Comparison of ENCODE assay signal across 10 cellular contexts in the genomic region with DNA sequence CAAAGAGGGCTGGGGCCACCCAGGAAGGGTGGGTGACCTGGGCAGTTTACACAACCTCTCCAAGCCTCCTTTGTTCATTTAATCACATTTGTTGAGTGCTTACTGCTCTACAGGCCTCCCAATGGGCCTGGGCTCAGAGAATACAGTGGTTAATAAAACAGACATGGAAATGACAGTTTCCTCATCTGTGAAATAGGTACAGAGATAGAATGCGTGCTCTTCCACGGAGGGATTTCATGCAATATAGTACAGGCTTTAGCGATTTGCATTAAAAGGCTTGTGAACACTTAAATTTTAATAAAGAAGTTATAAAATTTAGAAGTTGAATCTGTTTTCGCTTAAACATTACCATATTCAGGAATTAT. TPM values are rescaled to one million over a fixed set of nuclear protein-coding genes. Genes with fewer than 3 reads are reported as not detected.
A peak's percentile ranks its signal among the peaks of the same experiment; 100 is the strongest.
DNase-seq lines count a peak whose midpoint lies in the region; FAIRE-seq and TF ChIP-seq lines count a peak whose summit lies in the region.
"Had no signal": no experiment of that assay in that cellular context is flagged by ENCODE, and none has a peak within 500 bp of the region (broad histone marks: within the 10 kb centered on the region; RNA-seq: fewer than 3 reads in every experiment).

No MANE protein-coding gene starts in this region.

- H3K4me1 Mint-ChIP-seq in nephron progenitor cell, result peaks cover 11% of the 10 kb centered on the region

- WGBS in spleen, 5 donors, result 91 to 96% (median 92%) methylated on average over 4 of the region's 4 CpGs

- no peak for TF ChIP-seq POLR2A in spleen (IDR thresholded peaks at IDR 0.05)

- no peaks in the 10 kb centered on the region for H4K20me1 ChIP-seq in BLaER1

- intact Hi-C loops in colonic mucosa (cut with DNase I) (no loop called here), spleen (cut with DNase I; ENCODE audit: low total_unique reads) (no loop called here)

- H3K36me3 ChIP-seq in BLaER1 (peaks cover 8% of the 10 kb centered on the region), HUES6 (ENCODE audit: control insufficient read depth, insufficient read depth, low read length) (peaks cover under 1% of the 10 kb centered on the region; the same call in 1 of the 2 replicates), colonic mucosa (no peaks in the 10 kb centered on the region), spleen (no peaks in the 10 kb centered on the region)

- H3K4me3 Mint-ChIP-seq in nephron progenitor cell, result peak overlapping the region; percentile 81

- TF ChIP-seq CTCF in colonic mucosa (IDR thresholded peaks at IDR 0.05) (no peak), nephron progenitor cell (IDR thresholded peaks at IDR 0.05) (no peak), spleen (IDR thresholded peaks at IDR 0.05 in 8 of 11, conservative IDR thresholded peaks at IDR 0.05 in 3 of 11) (no peak)

- 0 out of 2 replicates have a peak, but pooled peaks cover 4% of the 10 kb centered on the region for H3K27me3 ChIP-seq in BLaER1
- H3K27me3 ChIP-seq in HUES6 (ENCODE audit: control insufficient read depth, insufficient read depth, low read length), result peaks cover 15% of the 10 kb centered on the region
- H3K27me3 ChIP-seq in colonic mucosa, result peaks cover 3% of the 10 kb centered on the region
- H3K27me3 ChIP-seq in spleen (replicated peaks in 1 of 7), result peaks cover 0 to 72% (median 27%) of the 10 kb centered on the region in 7 donors

- peaks cover 29% of the 10 kb centered on the region for H3K4me1 ChIP-seq in BLaER1
- H3K4me1 ChIP-seq in HUES6 (ENCODE audit: control insufficient read depth, insufficient read depth, low read length), result peaks cover 17% of the 10 kb centered on the region; the same call in 1 of the 2 replicates
- no peaks in the 10 kb centered on the region for H3K4me1 ChIP-seq in colonic mucosa
- H3K4me1 ChIP-seq in spleen, result peaks cover 0 to 18% (median 14%) of the 10 kb centered on the region in 6 donors

- no peak overlapping the region for H3K27ac Mint-ChIP-seq in nephron progenitor cell

- no peaks in the 10 kb centered on the region for H3K36me3 Mint-ChIP-seq in nephron progenitor cell (ENCODE audit: low read depth)

- FAIRE-seq in GM19239 (lab: Jason Lieb, UNC), result no peak

- H3K4me2 ChIP-seq in BLaER1, result peak overlapping the region; percentile 88

- peak overlapping the region; percentile 84 for H3K27ac ChIP-seq in BLaER1
- no peak overlapping the region for H3K27ac ChIP-seq in HUES6 (ENCODE audit: low read depth, low read length)
- peak overlapping the region; percentile 81 for H3K27ac ChIP-seq in colonic mucosa
- no peak overlapping the region for H3K27ac ChIP-seq in spleen

- H3K27me3 Mint-ChIP-seq in nephron progenitor cell (ENCODE audit: low read depth, poor library complexity), result peaks cover 75% of the 10 kb centered on the region

- peak overlapping the region; percentile 75 for H3K4me3 ChIP-seq in BLaER1
- peak overlapping the region; percentile 62 for H3K4me3 ChIP-seq in HUES6 (ENCODE audit: low read depth, low read length)
- H3K4me3 ChIP-seq in colonic mucosa, result peak overlapping the region; percentile 63
- H3K4me3 ChIP-seq in spleen, result peak overlapping the region in 2 of 8 donors; percentile 43 to 68

- no peak for DNase-seq in colonic mucosa
- DNase-seq in nephron progenitor cell, result no peak
- no peak for DNase-seq in HT-29 (ENCODE audit: low spot score)
- DNase-seq in spleen, result no peak
- no peak for DNase-seq in GM19239 (ENCODE audit: insufficient read length, low spot score)
- no peak for DNase-seq in NCI-H2171 (lab: John Stamatoyannopoulos, UW)
- DNase-seq: amniotic stem cell, DMS79 treated with DMSO at 0.1 percent for 48 hours had no signal

- H3K9ac ChIP-seq in BLaER1, result peak overlapping the region; percentile 80
- peak overlapping the region; percentile 61 for H3K9ac ChIP-seq in HUES6 (ENCODE audit: low read length)
- peak overlapping the region; percentile 44 to 89 for H3K9ac ChIP-seq in colonic mucosa (ENCODE audit: low read depth in 2 of 2, low read length in 2 of 2)

- no peaks in the 10 kb centered on the region for H3K9me3 Mint-ChIP-seq in nephron progenitor cell

- no peaks in the 10 kb centered on the region for H3K9me3 ChIP-seq in BLaER1
- H3K9me3 ChIP-seq in HUES6 (ENCODE audit: control insufficient read depth, insufficient read depth, low read depth, low read length), result no peaks in the 10 kb centered on the region
- H3K9me3 ChIP-seq in colonic mucosa, result no peaks in the 10 kb centered on the region
- no peaks in the 10 kb centered on the region for H3K9me3 ChIP-seq in spleen

RNA-seq across cellular contexts. Expression of gene FERMT1, which starts 0.8 kb away (rescaled TPM):
- 10 to 100 TPM; 68.8 to 83.9 TPM for total RNA-seq in colonic mucosa
- total RNA-seq in HT-29 (2014; rRNA removed; shearing (Covaris generic)), result 69.1 and 72.0 TPM in 2 replicates
- total RNA-seq in spleen, result 1 to 10 TPM in 2 of 7 donors, under 1 TPM in 5; 0.26 to 1.3 (median 0.44) TPM
- under 1 TPM; 0.06 to 0.20 (median 0.08) TPM for polyA plus RNA-seq in spleen

Comparison
In these comparisons a context has a peak if more than half of its experiments do, and no peak if none do; other contexts are left out.
1. H3K27ac ChIP-seq: peak in BLaER1 (single experiment) and colonic mucosa (single experiment); none in HUES6 (single experiment) and spleen (0 of 8).
2. RNA of gene FERMT1, which starts 0.8 kb away (total RNA-seq): 68.8 to 83.9 TPM in colonic mucosa and 69.1 to 72.0 TPM in HT-29; 0.26 to 1.3 TPM in spleen; every median in the first group is over 10 times any median in the second.
3. Peak in every context shown above with its lines, with median percentiles within 50 percentile points of each other: H3K9ac ChIP-seq.